Comparison of ENCODE assay signal across 8 cellular contexts in genomic region chrX:130166503-130166777, GRCh38. TPM values are rescaled to one million over a fixed set of nuclear protein-coding genes. Genes with fewer than 3 reads are reported as not detected.
DNase-seq lines count a peak whose midpoint lies in the region; ATAC-seq and TF ChIP-seq lines count a peak whose summit lies in the region.

No MANE protein-coding gene starts in this region.

- intact Hi-C loops in prostate gland (cut with DNase I) = loop anchor here (5.0 kb wide), 1 partner anchor 54 kb away; the partner anchor contains the start of gene ELF4

- peaks cover 11% of the 10 kb centered on the region for H3K79me2 ChIP-seq in fibroblast of lung (ENCODE audit: control insufficient read depth, insufficient read depth, low read length)

- H3K4me3 ChIP-seq in GM06990 (replicated peaks; ENCODE audit: low read depth, low read length) (peak overlapping the region; percentile 70), fibroblast of lung (replicated peaks in 1 of 4; ENCODE audit: control extremely low read depth in 1 of 4, insufficient read depth in 1 of 4, low read depth in 3 of 4, low read length in 4 of 4) (peak overlapping the region; percentile 67 to 95 (median 74)), prostate gland (peak overlapping the region; percentile 42 to 48)

- H3K9me3 ChIP-seq in fibroblast of lung (ENCODE audit: control insufficient read depth, insufficient read depth, low read depth, low read length) (no peaks in the 10 kb centered on the region), prostate gland (no peaks in the 10 kb centered on the region)

- no peak for TF ChIP-seq CTCF in GM06990 (IDR thresholded peaks at IDR 0.05; ENCODE audit: insufficient read depth, low read length, poor library complexity, severe bottlenecking)
- TF ChIP-seq CTCF in fibroblast of lung (conservative IDR thresholded peaks at IDR 0.05 in 1 of 2, IDR thresholded peaks at IDR 0.05 in 1 of 2; ENCODE audit: low read depth in 1 of 2, low read length in 2 of 2) = no peak
- TF ChIP-seq CTCF in prostate gland (IDR thresholded peaks at IDR 0.05) = no peak

- peak overlapping the region; percentile 89 for H3K27ac ChIP-seq in fibroblast of lung (ENCODE audit: insufficient read depth, low read length)
- H3K27ac ChIP-seq in prostate gland = peak overlapping the region; percentile 78 to 84

- H3K4me1 ChIP-seq in fibroblast of lung (ENCODE audit: control insufficient read depth, extremely low read depth, insufficient read depth, low read length) (no peaks in the 10 kb centered on the region), prostate gland (replicated peaks) (no peaks in the 10 kb centered on the region)

- 4% methylated on average over 4 of the region's 4 CpGs for WGBS in prostate gland

- peak overlapping the region; percentile 62 for H3K4me2 ChIP-seq in fibroblast of lung (ENCODE audit: extremely low read depth, insufficient read depth, low read length)

- peak; percentile 8; the same call in 2 of the 3 replicates for ATAC-seq in SK-N-SH treated with all-trans-retinoic acid at 6 μM for 48 hours

- H3K27me3 ChIP-seq in GM06990 (replicated peaks; ENCODE audit: control insufficient read depth, insufficient read depth, low read length) = no peaks in the 10 kb centered on the region
- no peaks in the 10 kb centered on the region for H3K27me3 ChIP-seq in fibroblast of lung (ENCODE audit: control insufficient read depth, insufficient read depth, low read length)
- no peaks in the 10 kb centered on the region for H3K27me3 ChIP-seq in prostate gland (replicated peaks; ENCODE audit: insufficient read depth)

- H3K36me3 ChIP-seq in GM06990 (ENCODE audit: control insufficient read depth, insufficient read depth, low read length) (no peaks in the 10 kb centered on the region), fibroblast of lung (ENCODE audit: control insufficient read depth, insufficient read depth, low read length) (no peaks in the 10 kb centered on the region), prostate gland (no peaks in the 10 kb centered on the region)

- DNase-seq in GM06990 (ENCODE audit: extremely low read depth, insufficient read length) (no peak), fibroblast of lung (ENCODE audit: low read depth in 2 of 2) (no peak), prostate gland (ENCODE audit: low spot score) (no peak), KG1 (lab: John Stamatoyannopoulos, UW) (no peak), CD1c-positive myeloid dendritic cell (ENCODE audit: extremely low spot score) (no peak), DMS153 treated with DMSO at 0.1 percent for 48 hours (lab: John Stamatoyannopoulos, UW; ENCODE audit: unreplicated experiment) (no peak)
- DNase-seq in stimulated activated CD4-positive, alpha-beta T cell treated with anti-CD3 and anti-CD28 coated beads, Interleukin-4, amount 100 ng/mL, for 1 hour = no peak

- peak overlapping the region; percentile 51 for H3K9ac ChIP-seq in fibroblast of lung (ENCODE audit: insufficient read depth, low read length)

- H2AFZ ChIP-seq in fibroblast of lung (ENCODE audit: low read length) = peak overlapping the region; percentile 73

- TF ChIP-seq POLR2A in prostate gland (IDR thresholded peaks at IDR 0.05) = no peak

- H4K20me1 ChIP-seq in fibroblast of lung (ENCODE audit: control insufficient read depth, extremely low read depth, insufficient read depth, low read length) = no peaks in the 10 kb centered on the region

TF ChIP-seq in SK-N-SH treated with all-trans-retinoic acid at 6 μM for 48 hours, 23 proteins besides CTCF, POLR2A, EP300 and RAD21:
- TF ChIP-seq RARB (CRISPR knock-in tag; IDR thresholded peaks at IDR 0.05) (no peak), BACH2 (CRISPR knock-in tag; IDR thresholded peaks at IDR 0.05; ENCODE audit: borderline replicate concordance) (no peak)

RNA-seq across cellular contexts. Expression of gene AIFM1, which starts 0.8 kb away (rescaled TPM):
- 18.2 and 23.1 TPM in 2 replicates for total RNA-seq in fibroblast of lung
- 36.1 and 47.1 TPM in 2 replicates for polyA plus RNA-seq in fibroblast of lung
- 26.9 and 33.7 TPM in 2 replicates for polyA plus RNA-seq in fibroblast of lung (2012)
- polyA minus RNA-seq in fibroblast of lung (ENCODE audit: low replicate concordance) = 7.3 and 8.5 TPM in 2 replicates
- total RNA-seq in prostate gland = 10 to 100 TPM; 21.8 to 32.2 TPM

RNA-seq across cellular contexts. Expression of gene RAB33A, which starts 5.3 kb away (rescaled TPM):
- total RNA-seq in fibroblast of lung = 12.6 and 18.3 TPM in 2 replicates
- polyA plus RNA-seq in fibroblast of lung = 2.8 and 4.0 TPM in 2 replicates
- 2.7 and 3.6 TPM in 2 replicates for polyA plus RNA-seq in fibroblast of lung (2012)
- 1.2 and 6.6 TPM in 2 replicates for polyA minus RNA-seq in fibroblast of lung (ENCODE audit: low replicate concordance)
- total RNA-seq in prostate gland = under 1 TPM in 1 of 2 donors, not detected in 1; 0.62 TPM

RNA-seq across cellular contexts. Expression of gene ELF4, which starts 56.1 kb away (rescaled TPM):
- total RNA-seq in fibroblast of lung = 5.9 and 9.9 TPM in 2 replicates
- 13.7 and 17.0 TPM in 2 replicates for polyA plus RNA-seq in fibroblast of lung
- polyA plus RNA-seq in fibroblast of lung (2012) = 14.3 and 16.1 TPM in 2 replicates
- 47.0 and 56.4 TPM in 2 replicates for polyA minus RNA-seq in fibroblast of lung (ENCODE audit: low replicate concordance)
- total RNA-seq in prostate gland = 1 to 10 TPM; 6.5 to 6.9 TPM
